2 cellular contexts compared by ENCODE assay signal in the genomic region with DNA sequence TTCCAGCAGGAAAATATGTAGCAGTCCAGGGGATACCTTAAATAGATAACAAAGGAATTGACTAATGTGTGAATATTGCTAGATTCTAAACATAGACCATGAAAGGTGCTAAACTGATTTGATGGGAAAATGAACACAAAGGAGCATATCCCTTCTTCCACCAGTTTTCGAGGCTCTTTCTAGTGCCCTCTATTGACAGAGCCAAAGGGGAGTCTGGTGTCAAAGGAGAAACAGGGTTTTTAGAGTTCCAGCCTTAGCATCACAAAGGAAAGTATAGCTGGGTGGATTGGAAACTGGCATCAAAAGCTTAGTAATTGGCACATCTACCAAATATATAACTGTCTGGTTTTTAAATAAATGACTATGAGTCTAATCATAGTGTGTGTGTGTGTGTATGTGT.
TF ChIP-seq lines count a peak whose summit lies in the region.

No MANE protein-coding gene starts in this region.

TF ChIP-seq in GM23338, 12 proteins besides CTCF, POLR2A, EP300 and RAD21 (continued from another document and continues in another):
- TF ChIP-seq, protein P1, sequence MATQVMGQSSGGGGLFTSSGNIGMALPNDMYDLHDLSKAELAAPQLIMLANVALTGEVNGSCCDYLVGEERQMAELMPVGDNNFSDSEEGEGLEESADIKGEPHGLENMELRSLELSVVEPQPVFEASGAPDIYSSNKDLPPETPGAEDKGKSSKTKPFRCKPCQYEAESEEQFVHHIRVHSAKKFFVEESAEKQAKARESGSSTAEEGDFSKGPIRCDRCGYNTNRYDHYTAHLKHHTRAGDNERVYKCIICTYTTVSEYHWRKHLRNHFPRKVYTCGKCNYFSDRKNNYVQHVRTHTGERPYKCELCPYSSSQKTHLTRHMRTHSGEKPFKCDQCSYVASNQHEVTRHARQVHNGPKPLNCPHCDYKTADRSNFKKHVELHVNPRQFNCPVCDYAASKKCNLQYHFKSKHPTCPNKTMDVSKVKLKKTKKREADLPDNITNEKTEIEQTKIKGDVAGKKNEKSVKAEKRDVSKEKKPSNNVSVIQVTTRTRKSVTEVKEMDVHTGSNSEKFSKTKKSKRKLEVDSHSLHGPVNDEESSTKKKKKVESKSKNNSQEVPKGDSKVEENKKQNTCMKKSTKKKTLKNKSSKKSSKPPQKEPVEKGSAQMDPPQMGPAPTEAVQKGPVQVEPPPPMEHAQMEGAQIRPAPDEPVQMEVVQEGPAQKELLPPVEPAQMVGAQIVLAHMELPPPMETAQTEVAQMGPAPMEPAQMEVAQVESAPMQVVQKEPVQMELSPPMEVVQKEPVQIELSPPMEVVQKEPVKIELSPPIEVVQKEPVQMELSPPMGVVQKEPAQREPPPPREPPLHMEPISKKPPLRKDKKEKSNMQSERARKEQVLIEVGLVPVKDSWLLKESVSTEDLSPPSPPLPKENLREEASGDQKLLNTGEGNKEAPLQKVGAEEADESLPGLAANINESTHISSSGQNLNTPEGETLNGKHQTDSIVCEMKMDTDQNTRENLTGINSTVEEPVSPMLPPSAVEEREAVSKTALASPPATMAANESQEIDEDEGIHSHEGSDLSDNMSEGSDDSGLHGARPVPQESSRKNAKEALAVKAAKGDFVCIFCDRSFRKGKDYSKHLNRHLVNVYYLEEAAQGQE (IDR thresholded peaks at IDR 0.05; ENCODE audit: unreplicated experiment), result no peak
- TF ChIP-seq EZH2phosphoT487 (IDR thresholded peaks at IDR 0.05; ENCODE audit: unreplicated experiment), result no peak
- TF ChIP-seq EZH2 (IDR thresholded peaks at IDR 0.05; ENCODE audit: low read depth, unreplicated experiment), result no peak
- no peak for TF ChIP-seq ZNF331 (CRISPR knock-in tag; IDR thresholded peaks at IDR 0.05; ENCODE audit: low read depth)
- no peak for TF ChIP-seq ZNF114 (CRISPR knock-in tag; IDR thresholded peaks at IDR 0.05)
- TF ChIP-seq NANOG (IDR thresholded peaks at IDR 0.05; ENCODE audit: borderline replicate concordance), result no peak
- no peak for TF ChIP-seq POLR2AphosphoS5 (IDR thresholded peaks at IDR 0.05; ENCODE audit: low read depth)
- no peak for TF ChIP-seq CREB1 (CRISPR knock-in tag; IDR thresholded peaks at IDR 0.05; ENCODE audit: low read depth)
- TF ChIP-seq, protein P2, sequence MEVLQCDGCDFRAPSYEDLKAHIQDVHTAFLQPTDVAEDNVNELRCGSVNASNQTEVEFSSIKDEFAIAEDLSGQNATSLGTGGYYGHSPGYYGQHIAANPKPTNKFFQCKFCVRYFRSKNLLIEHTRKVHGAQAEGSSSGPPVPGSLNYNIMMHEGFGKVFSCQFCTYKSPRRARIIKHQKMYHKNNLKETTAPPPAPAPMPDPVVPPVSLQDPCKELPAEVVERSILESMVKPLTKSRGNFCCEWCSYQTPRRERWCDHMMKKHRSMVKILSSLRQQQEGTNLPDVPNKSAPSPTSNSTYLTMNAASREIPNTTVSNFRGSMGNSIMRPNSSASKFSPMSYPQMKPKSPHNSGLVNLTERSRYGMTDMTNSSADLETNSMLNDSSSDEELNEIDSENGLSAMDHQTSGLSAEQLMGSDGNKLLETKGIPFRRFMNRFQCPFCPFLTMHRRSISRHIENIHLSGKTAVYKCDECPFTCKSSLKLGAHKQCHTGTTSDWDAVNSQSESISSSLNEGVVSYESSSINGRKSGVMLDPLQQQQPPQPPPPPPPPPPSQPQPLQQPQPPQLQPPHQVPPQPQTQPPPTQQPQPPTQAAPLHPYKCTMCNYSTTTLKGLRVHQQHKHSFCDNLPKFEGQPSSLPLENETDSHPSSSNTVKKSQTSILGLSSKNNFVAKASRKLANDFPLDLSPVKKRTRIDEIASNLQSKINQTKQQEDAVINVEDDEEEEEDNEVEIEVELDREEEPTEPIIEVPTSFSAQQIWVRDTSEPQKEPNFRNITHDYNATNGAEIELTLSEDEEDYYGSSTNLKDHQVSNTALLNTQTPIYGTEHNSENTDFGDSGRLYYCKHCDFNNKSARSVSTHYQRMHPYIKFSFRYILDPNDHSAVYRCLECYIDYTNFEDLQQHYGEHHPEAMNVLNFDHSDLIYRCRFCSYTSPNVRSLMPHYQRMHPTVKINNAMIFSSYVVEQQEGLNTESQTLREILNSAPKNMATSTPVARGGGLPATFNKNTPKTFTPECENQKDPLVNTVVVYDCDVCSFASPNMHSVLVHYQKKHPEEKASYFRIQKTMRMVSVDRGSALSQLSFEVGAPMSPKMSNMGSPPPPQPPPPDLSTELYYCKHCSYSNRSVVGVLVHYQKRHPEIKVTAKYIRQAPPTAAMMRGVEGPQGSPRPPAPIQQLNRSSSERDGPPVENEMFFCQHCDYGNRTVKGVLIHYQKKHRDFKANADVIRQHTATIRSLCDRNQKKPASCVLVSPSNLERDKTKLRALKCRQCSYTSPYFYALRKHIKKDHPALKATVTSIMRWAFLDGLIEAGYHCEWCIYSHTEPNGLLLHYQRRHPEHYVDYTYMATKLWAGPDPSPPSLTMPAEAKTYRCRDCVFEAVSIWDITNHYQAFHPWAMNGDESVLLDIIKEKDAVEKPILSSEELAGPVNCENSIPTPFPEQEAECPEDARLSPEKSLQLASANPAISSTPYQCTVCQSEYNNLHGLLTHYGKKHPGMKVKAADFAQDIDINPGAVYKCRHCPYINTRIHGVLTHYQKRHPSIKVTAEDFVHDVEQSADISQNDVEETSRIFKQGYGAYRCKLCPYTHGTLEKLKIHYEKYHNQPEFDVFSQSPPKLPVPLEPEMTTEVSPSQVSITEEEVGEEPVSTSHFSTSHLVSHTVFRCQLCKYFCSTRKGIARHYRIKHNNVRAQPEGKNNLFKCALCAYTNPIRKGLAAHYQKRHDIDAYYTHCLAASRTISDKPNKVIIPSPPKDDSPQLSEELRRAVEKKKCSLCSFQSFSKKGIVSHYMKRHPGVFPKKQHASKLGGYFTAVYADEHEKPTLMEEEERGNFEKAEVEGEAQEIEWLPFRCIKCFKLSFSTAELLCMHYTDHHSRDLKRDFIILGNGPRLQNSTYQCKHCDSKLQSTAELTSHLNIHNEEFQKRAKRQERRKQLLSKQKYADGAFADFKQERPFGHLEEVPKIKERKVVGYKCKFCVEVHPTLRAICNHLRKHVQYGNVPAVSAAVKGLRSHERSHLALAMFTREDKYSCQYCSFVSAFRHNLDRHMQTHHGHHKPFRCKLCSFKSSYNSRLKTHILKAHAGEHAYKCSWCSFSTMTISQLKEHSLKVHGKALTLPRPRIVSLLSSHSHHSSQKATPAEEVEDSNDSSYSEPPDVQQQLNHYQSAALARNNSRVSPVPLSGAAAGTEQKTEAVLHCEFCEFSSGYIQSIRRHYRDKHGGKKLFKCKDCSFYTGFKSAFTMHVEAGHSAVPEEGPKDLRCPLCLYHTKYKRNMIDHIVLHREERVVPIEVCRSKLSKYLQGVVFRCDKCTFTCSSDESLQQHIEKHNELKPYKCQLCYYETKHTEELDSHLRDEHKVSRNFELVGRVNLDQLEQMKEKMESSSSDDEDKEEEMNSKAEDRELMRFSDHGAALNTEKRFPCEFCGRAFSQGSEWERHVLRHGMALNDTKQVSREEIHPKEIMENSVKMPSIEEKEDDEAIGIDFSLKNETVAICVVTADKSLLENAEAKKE (CRISPR knock-in tag; IDR thresholded peaks at IDR 0.05), result no peak
- TF ChIP-seq, protein P3, sequence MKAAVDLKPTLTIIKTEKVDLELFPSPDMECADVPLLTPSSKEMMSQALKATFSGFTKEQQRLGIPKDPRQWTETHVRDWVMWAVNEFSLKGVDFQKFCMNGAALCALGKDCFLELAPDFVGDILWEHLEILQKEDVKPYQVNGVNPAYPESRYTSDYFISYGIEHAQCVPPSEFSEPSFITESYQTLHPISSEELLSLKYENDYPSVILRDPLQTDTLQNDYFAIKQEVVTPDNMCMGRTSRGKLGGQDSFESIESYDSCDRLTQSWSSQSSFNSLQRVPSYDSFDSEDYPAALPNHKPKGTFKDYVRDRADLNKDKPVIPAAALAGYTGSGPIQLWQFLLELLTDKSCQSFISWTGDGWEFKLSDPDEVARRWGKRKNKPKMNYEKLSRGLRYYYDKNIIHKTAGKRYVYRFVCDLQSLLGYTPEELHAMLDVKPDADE (IDR thresholded peaks at IDR 0.05), result no peak

TF ChIP-seq in WTC11, 78 proteins besides CTCF, POLR2A, EP300 and RAD21 (continued from another document and continues in another):
- TF ChIP-seq, protein P4, sequence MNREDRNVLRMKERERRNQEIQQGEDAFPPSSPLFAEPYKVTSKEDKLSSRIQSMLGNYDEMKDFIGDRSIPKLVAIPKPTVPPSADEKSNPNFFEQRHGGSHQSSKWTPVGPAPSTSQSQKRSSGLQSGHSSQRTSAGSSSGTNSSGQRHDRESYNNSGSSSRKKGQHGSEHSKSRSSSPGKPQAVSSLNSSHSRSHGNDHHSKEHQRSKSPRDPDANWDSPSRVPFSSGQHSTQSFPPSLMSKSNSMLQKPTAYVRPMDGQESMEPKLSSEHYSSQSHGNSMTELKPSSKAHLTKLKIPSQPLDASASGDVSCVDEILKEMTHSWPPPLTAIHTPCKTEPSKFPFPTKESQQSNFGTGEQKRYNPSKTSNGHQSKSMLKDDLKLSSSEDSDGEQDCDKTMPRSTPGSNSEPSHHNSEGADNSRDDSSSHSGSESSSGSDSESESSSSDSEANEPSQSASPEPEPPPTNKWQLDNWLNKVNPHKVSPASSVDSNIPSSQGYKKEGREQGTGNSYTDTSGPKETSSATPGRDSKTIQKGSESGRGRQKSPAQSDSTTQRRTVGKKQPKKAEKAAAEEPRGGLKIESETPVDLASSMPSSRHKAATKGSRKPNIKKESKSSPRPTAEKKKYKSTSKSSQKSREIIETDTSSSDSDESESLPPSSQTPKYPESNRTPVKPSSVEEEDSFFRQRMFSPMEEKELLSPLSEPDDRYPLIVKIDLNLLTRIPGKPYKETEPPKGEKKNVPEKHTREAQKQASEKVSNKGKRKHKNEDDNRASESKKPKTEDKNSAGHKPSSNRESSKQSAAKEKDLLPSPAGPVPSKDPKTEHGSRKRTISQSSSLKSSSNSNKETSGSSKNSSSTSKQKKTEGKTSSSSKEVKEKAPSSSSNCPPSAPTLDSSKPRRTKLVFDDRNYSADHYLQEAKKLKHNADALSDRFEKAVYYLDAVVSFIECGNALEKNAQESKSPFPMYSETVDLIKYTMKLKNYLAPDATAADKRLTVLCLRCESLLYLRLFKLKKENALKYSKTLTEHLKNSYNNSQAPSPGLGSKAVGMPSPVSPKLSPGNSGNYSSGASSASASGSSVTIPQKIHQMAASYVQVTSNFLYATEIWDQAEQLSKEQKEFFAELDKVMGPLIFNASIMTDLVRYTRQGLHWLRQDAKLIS (CRISPR knock-in tag; IDR thresholded peaks at IDR 0.05; ENCODE audit: borderline replicate concordance), result no peak
- TF ChIP-seq, protein P5, sequence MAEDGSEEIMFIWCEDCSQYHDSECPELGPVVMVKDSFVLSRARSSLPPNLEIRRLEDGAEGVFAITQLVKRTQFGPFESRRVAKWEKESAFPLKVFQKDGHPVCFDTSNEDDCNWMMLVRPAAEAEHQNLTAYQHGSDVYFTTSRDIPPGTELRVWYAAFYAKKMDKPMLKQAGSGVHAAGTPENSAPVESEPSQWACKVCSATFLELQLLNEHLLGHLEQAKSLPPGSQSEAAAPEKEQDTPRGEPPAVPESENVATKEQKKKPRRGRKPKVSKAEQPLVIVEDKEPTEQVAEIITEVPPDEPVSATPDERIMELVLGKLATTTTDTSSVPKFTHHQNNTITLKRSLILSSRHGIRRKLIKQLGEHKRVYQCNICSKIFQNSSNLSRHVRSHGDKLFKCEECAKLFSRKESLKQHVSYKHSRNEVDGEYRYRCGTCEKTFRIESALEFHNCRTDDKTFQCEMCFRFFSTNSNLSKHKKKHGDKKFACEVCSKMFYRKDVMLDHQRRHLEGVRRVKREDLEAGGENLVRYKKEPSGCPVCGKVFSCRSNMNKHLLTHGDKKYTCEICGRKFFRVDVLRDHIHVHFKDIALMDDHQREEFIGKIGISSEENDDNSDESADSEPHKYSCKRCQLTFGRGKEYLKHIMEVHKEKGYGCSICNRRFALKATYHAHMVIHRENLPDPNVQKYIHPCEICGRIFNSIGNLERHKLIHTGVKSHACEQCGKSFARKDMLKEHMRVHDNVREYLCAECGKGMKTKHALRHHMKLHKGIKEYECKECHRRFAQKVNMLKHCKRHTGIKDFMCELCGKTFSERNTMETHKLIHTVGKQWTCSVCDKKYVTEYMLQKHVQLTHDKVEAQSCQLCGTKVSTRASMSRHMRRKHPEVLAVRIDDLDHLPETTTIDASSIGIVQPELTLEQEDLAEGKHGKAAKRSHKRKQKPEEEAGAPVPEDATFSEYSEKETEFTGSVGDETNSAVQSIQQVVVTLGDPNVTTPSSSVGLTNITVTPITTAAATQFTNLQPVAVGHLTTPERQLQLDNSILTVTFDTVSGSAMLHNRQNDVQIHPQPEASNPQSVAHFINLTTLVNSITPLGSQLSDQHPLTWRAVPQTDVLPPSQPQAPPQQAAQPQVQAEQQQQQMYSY (CRISPR knock-in tag; IDR thresholded peaks at IDR 0.05), result no peak
- TF ChIP-seq KAT7 (CRISPR knock-in tag; IDR thresholded peaks at IDR 0.05; ENCODE audit: borderline replicate concordance) (no peak), SOX15 (CRISPR knock-in tag; IDR thresholded peaks at IDR 0.05) (no peak), MXD4 (CRISPR knock-in tag; IDR thresholded peaks at IDR 0.05; ENCODE audit: borderline replicate concordance) (no peak), NFATC4 (CRISPR knock-in tag; IDR thresholded peaks at IDR 0.05) (no peak), ZNF263 (CRISPR knock-in tag; IDR thresholded peaks at IDR 0.05; ENCODE audit: low read depth) (no peak)
- TF ChIP-seq, protein P6, sequence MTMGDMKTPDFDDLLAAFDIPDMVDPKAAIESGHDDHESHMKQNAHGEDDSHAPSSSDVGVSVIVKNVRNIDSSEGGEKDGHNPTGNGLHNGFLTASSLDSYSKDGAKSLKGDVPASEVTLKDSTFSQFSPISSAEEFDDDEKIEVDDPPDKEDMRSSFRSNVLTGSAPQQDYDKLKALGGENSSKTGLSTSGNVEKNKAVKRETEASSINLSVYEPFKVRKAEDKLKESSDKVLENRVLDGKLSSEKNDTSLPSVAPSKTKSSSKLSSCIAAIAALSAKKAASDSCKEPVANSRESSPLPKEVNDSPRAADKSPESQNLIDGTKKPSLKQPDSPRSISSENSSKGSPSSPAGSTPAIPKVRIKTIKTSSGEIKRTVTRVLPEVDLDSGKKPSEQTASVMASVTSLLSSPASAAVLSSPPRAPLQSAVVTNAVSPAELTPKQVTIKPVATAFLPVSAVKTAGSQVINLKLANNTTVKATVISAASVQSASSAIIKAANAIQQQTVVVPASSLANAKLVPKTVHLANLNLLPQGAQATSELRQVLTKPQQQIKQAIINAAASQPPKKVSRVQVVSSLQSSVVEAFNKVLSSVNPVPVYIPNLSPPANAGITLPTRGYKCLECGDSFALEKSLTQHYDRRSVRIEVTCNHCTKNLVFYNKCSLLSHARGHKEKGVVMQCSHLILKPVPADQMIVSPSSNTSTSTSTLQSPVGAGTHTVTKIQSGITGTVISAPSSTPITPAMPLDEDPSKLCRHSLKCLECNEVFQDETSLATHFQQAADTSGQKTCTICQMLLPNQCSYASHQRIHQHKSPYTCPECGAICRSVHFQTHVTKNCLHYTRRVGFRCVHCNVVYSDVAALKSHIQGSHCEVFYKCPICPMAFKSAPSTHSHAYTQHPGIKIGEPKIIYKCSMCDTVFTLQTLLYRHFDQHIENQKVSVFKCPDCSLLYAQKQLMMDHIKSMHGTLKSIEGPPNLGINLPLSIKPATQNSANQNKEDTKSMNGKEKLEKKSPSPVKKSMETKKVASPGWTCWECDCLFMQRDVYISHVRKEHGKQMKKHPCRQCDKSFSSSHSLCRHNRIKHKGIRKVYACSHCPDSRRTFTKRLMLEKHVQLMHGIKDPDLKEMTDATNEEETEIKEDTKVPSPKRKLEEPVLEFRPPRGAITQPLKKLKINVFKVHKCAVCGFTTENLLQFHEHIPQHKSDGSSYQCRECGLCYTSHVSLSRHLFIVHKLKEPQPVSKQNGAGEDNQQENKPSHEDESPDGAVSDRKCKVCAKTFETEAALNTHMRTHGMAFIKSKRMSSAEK (CRISPR knock-in tag; IDR thresholded peaks at IDR 0.05; ENCODE audit: borderline replicate concordance), result no peak
- TF ChIP-seq, protein P7, sequence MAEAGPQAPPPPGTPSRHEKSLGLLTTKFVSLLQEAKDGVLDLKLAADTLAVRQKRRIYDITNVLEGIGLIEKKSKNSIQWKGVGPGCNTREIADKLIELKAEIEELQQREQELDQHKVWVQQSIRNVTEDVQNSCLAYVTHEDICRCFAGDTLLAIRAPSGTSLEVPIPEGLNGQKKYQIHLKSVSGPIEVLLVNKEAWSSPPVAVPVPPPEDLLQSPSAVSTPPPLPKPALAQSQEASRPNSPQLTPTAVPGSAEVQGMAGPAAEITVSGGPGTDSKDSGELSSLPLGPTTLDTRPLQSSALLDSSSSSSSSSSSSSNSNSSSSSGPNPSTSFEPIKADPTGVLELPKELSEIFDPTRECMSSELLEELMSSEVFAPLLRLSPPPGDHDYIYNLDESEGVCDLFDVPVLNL (CRISPR knock-in tag; IDR thresholded peaks at IDR 0.05; ENCODE audit: borderline replicate concordance, low read depth), result no peak
